ENCODE assay signal across 10 cellular contexts in genomic region chr1:117613249-117613968, GRCh38. TPM values are rescaled to one million over a fixed set of nuclear protein-coding genes. Genes with fewer than 3 reads are reported as not detected.
DNase-seq lines count a peak whose midpoint lies in the region; ATAC-seq and TF ChIP-seq lines count a peak whose summit lies in the region.
"Had no signal": no experiment of that assay in that cellular context is flagged by ENCODE, and none has a peak within 500 bp of the region (broad histone marks: within the 10 kb centered on the region; RNA-seq: fewer than 3 reads in every experiment).

No MANE protein-coding gene starts in this region.

- DNase-seq in SKM-1 treated with dmso at 0.1 percent for 144 hours (lab: John Stamatoyannopoulos, UW; ENCODE audit: unreplicated experiment), result peak; percentile 11
- no peak for DNase-seq in SKM-1 (lab: John Stamatoyannopoulos, UW; ENCODE audit: unreplicated experiment)
- DNase-seq in T-helper 17 cell, result no peak
- no peak for DNase-seq in spleen
- no peak for DNase-seq in activated CD4-positive, alpha-beta T cell treated with anti-CD3 and anti-CD28 coated beads for 48 hours
- DNase-seq: SHP77 had no signal

- peaks cover 0 to 70% (median 0%) of the 10 kb centered on the region in 3 donors for H3K4me1 ChIP-seq in gastroesophageal sphincter
- H3K4me1 ChIP-seq in spleen, result peaks cover 30 to 98% (median 83%) of the 10 kb centered on the region in 6 donors

- peak overlapping the region; percentile 85 for H3K27ac Mint-ChIP-seq in T-helper 17 cell

- peaks cover 7% of the 10 kb centered on the region for H3K36me3 Mint-ChIP-seq in T-helper 17 cell (ENCODE audit: low read depth)

- H3K27me3 ChIP-seq in gastroesophageal sphincter, result no peaks in the 10 kb centered on the region
- H3K27me3 ChIP-seq in spleen (replicated peaks in 1 of 7), result no peaks in the 10 kb centered on the region

- no peak for TF ChIP-seq POLR2A in gastroesophageal sphincter (IDR thresholded peaks at IDR 0.05)
- TF ChIP-seq POLR2A in spleen (IDR thresholded peaks at IDR 0.05), result no peak

- H3K27me3 Mint-ChIP-seq in T-helper 17 cell, result no peaks in the 10 kb centered on the region

- peak overlapping the region; percentile 53 for H3K4me3 Mint-ChIP-seq in T-helper 17 cell

- no peak overlapping the region for H3K4me3 ChIP-seq in gastroesophageal sphincter
- peak overlapping the region in 1 of 8 donors; percentile 21 for H3K4me3 ChIP-seq in spleen

- H3K9me3 ChIP-seq in T-helper 17 cell (ENCODE audit: control insufficient read depth, low read length, poor library complexity, severe bottlenecking), result no peaks in the 10 kb centered on the region
- H3K9me3 ChIP-seq in gastroesophageal sphincter, result no peaks in the 10 kb centered on the region
- H3K9me3 ChIP-seq in spleen, result no peaks in the 10 kb centered on the region

- ATAC-seq in T-helper 17 cell (no peak), gastroesophageal sphincter (no peak), GM18502 (IDR thresholded peaks at IDR 0.05; ENCODE audit: poor library complexity, unreplicated experiment) (no peak), HG03025 (IDR thresholded peaks at IDR 0.05; ENCODE audit: low FRiP score, unreplicated experiment) (no peak)

- TF ChIP-seq EP300 in gastroesophageal sphincter (IDR thresholded peaks at IDR 0.05), result no peak

- TF ChIP-seq CTCF in gastroesophageal sphincter (IDR thresholded peaks at IDR 0.05) (no peak), spleen (IDR thresholded peaks at IDR 0.05 in 8 of 11, conservative IDR thresholded peaks at IDR 0.05 in 3 of 11) (no peak)

- WGBS in gastroesophageal sphincter (ENCODE audit: low coverage in 1 of 2), 2 donors, result 65 to 76% methylated on average over 6 to 7 of the region's 8 CpGs
- 50 to 77% (median 63%) methylated on average over 8 of the region's 8 CpGs for WGBS in spleen, 5 donors

- H3K36me3 ChIP-seq in gastroesophageal sphincter, result no peaks in the 10 kb centered on the region
- peaks cover 0 to 6% (median 0%) of the 10 kb centered on the region in 6 donors for H3K36me3 ChIP-seq in spleen

- H3K27ac ChIP-seq in gastroesophageal sphincter (peak overlapping the region in 3 of 4 donors; percentile 5 to 66 (median 35)), spleen (peak overlapping the region in 5 of 8 donors; percentile 29 to 59 (median 44))

- peaks cover 84% of the 10 kb centered on the region for H3K4me1 Mint-ChIP-seq in T-helper 17 cell

- intact Hi-C loops in spleen (cut with DNase I; ENCODE audit: low total_unique reads), result no loop called here

RNA-seq across cellular contexts. Expression of gene TENT5C, which starts 7.6 kb away (rescaled TPM):
- total RNA-seq in T-helper 17 cell (100 to 1,000 TPM; 129 to 173 TPM), gastroesophageal sphincter (1 to 10 TPM; 1.5 to 6.1 (median 3.2) TPM), spleen (100 to 1,000 TPM in 1 of 7 donors, 10 to 100 TPM in 6; 32.0 to 181 (median 39.5) TPM)
- polyA plus RNA-seq in spleen, result 1 to 10 TPM; 5.6 to 8.1 (median 6.3) TPM
- total RNA-seq: epithelial cell of proximal tubule had no signal

Comparison
In these comparisons a context has a peak if more than half of its experiments do, and no peak if none do; other contexts are left out.
1. RNA of gene TENT5C, which starts 7.6 kb away (total RNA-seq): 129 to 173 TPM in T-helper 17 cell and 32.0 to 181 TPM in spleen; 1.5 to 6.1 TPM in gastroesophageal sphincter; every median in the first group is over 4 times any median in the second.